1 cellular context compared by ENCODE assay signal in genomic region chr4:158042591-158043030, GRCh38.
TF ChIP-seq lines count a peak whose summit lies in the region.

No MANE protein-coding gene starts in this region.

TF ChIP-seq in IMR-90, 13 proteins besides CTCF, POLR2A, EP300 and RAD21 (continued from another document):
- TF ChIP-seq USF2 (IDR thresholded peaks at IDR 0.05; ENCODE audit: low read depth, low read length) (no peak), MAFK (IDR thresholded peaks at IDR 0.05; ENCODE audit: low read depth, low read length) (no peak), CHD1 (IDR thresholded peaks at IDR 0.05; ENCODE audit: low read depth, low read length) (no peak), RCOR1 (IDR thresholded peaks at IDR 0.05; ENCODE audit: insufficient replicate concordance, low read length) (no peak), CEBPB (IDR thresholded peaks at IDR 0.05; ENCODE audit: low read depth, low read length) (no peak), FOS (IDR thresholded peaks at IDR 0.05; ENCODE audit: low read depth, low read length) (no peak), SMC3 (IDR thresholded peaks at IDR 0.05; ENCODE audit: low read depth, low read length) (no peak), RFX5 (IDR thresholded peaks at IDR 0.05; ENCODE audit: low read depth, low read length) (no peak), MXI1 (IDR thresholded peaks at IDR 0.05; ENCODE audit: borderline replicate concordance, low read depth, low read length) (no peak), ELK1 (IDR thresholded peaks at IDR 0.05; ENCODE audit: borderline replicate concordance, low read depth, low read length) (no peak)
